8 cellular contexts compared by ENCODE assay signal in the genomic region with DNA sequence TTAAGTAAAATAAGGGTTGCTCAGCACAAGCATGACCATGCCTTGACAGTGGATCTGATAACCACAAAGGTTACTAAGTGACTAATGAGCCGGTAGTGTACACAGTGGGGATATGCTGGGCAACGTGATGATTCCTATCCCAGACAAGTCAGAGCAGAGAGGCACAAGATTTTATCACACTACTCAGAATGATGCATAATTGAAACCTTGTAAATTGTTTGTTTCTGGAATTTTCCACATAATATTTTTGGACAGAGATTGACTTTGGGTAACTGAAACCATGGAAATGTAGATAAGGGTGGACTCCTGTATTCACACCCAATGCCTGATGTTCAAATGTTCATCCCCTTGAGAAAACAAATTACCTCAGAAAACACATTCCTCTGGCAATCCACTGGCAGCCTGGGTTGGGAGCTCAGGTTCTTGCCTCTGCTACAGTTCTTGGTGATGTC. TPM values are rescaled to one million over a fixed set of nuclear protein-coding genes. Genes with fewer than 3 reads are reported as not detected.
A peak's percentile ranks its signal among the peaks of the same experiment; 100 is the strongest.
DNase-seq lines count a peak whose midpoint lies in the region; ATAC-seq, FAIRE-seq and TF ChIP-seq lines count a peak whose summit lies in the region.

No MANE protein-coding gene starts in this region.

- no peak overlapping the region for H3K27ac Mint-ChIP-seq in activated CD4-positive, alpha-beta memory T cell treated with anti-CD3 and anti-CD28 coated beads for 36 hours

- TF ChIP-seq CTCF in pancreas (IDR thresholded peaks at IDR 0.05): no peak

- CTCF ChIA-PET in activated CD4-positive, alpha-beta memory T cell treated with anti-CD3 and anti-CD28 coated beads for 36 hours (lab: Charles Lee): interaction anchor here (1.0 kb wide), 1 partner anchor 280 kb away, joined by 3 read pairs; no protein-coding TSS in a partner anchor

- H3K4me1 Mint-ChIP-seq in activated CD4-positive, alpha-beta memory T cell treated with anti-CD3 and anti-CD28 coated beads for 36 hours (ENCODE audit: low read depth): peaks cover 46% of the 10 kb centered on the region

- 20 to 27% methylated on average over 2 of the region's 2 CpGs for WGBS in pancreas, 2 donors

- peak; percentile 98 to 100 for ATAC-seq in activated CD4-positive, CD25-positive, alpha-beta regulatory T cell treated with anti-CD3 and anti-CD28 coated beads, Interleukin-2, amount 50 U/mL, for 24 hours
- ATAC-seq in HG02973 (IDR thresholded peaks at IDR 0.05; ENCODE audit: unreplicated experiment): peak; percentile 78
- peak in 3 of 4 donors; percentile 62 to 91 (median 85) for ATAC-seq in pancreas
- no peak for ATAC-seq in GM21526 (IDR thresholded peaks at IDR 0.05; ENCODE audit: low FRiP score, unreplicated experiment)
- ATAC-seq in left ventricle myocardium superior: no peak

- H3K27ac ChIP-seq in pancreas: no peak overlapping the region

- H3K4me1 ChIP-seq in pancreas: no peaks in the 10 kb centered on the region

- H3K4me3 Mint-ChIP-seq in activated CD4-positive, alpha-beta memory T cell treated with anti-CD3 and anti-CD28 coated beads for 36 hours: no peak overlapping the region

- H3K27me3 Mint-ChIP-seq in activated CD4-positive, alpha-beta memory T cell treated with anti-CD3 and anti-CD28 coated beads for 36 hours: no peaks in the 10 kb centered on the region

- H3K27me3 ChIP-seq in pancreas: peaks cover 0 to 5% (median 0%) of the 10 kb centered on the region in 4 donors

- FAIRE-seq in pancreas (lab: Jason Lieb, UNC): no peak

- no peak for DNase-seq in activated CD4-positive, CD25-positive, alpha-beta regulatory T cell treated with anti-CD3 and anti-CD28 coated beads, Interleukin-2, amount 50 U/mL, for 72 hours
- DNase-seq in activated CD4-positive, alpha-beta memory T cell treated with anti-CD3 and anti-CD28 coated beads for 36 hours: peak; percentile 46
- no peak for DNase-seq in pancreas
- DNase-seq in GM19240 (ENCODE audit: insufficient read length, low spot score): no peak
- DNase-seq in left ventricle myocardium superior: no peak

- no peaks in the 10 kb centered on the region for H3K36me3 ChIP-seq in pancreas

- H3K9me3 ChIP-seq in pancreas: no peaks in the 10 kb centered on the region

- H3K36me3 Mint-ChIP-seq in activated CD4-positive, alpha-beta memory T cell treated with anti-CD3 and anti-CD28 coated beads for 36 hours: no peaks in the 10 kb centered on the region

- no peak overlapping the region for H3K4me3 ChIP-seq in pancreas

- POLR2A ChIA-PET in activated CD4-positive, alpha-beta memory T cell treated with anti-CD3 and anti-CD28 coated beads for 36 hours (lab: Charles Lee): no interaction called here

- intact Hi-C loops in activated CD4-positive, alpha-beta memory T cell treated with anti-CD3 and anti-CD28 coated beads for 36 hours (cut with micrococcal nuclease): loop anchor here (1.0 to 2.0 kb wide), 2 partner anchors 15 to 72 kb away; no protein-coding TSS in a partner anchor
- intact Hi-C loops in pancreas (cut with DNase I) (no loop called here), left ventricle myocardium superior (cut with micrococcal nuclease) (no loop called here)

- H3K9me3 Mint-ChIP-seq in activated CD4-positive, alpha-beta memory T cell treated with anti-CD3 and anti-CD28 coated beads for 36 hours: no peaks in the 10 kb centered on the region

RNA-seq across cellular contexts. Expression of gene ERAP1, which starts 16.2 kb away (rescaled TPM):
- total RNA-seq in activated CD4-positive, alpha-beta memory T cell treated with anti-CD3 and anti-CD28 coated beads for 36 hours: 100 to 1,000 TPM in 1 of 2 experiments, 10 to 100 TPM in 1; 90.7 to 105 TPM
- total RNA-seq in pancreas: 10 to 100 TPM; 17.1 to 48.1 (median 23.4) TPM
- 1 to 10 TPM; 3.5 to 8.1 TPM for polyA plus RNA-seq in pancreas
- 39.4 TPM for total RNA-seq in left ventricle myocardium superior

RNA-seq across cellular contexts. Expression of gene ERAP2, which starts 52.4 kb away (rescaled TPM):
- total RNA-seq in activated CD4-positive, alpha-beta memory T cell treated with anti-CD3 and anti-CD28 coated beads for 36 hours: 10 to 100 TPM; 44.8 to 48.9 TPM
- 1 to 10 TPM in 4 of 6 donors, under 1 TPM in 2; 0.22 to 9.3 (median 2.5) TPM for total RNA-seq in pancreas
- polyA plus RNA-seq in pancreas: 1 to 10 TPM in 1 of 2 donors, under 1 TPM in 1; 0.87 to 1.2 TPM
- total RNA-seq in left ventricle myocardium superior: 6.1 TPM

Comparison
In these comparisons a context has a peak if more than half of its experiments do, and no peak if none do; other contexts are left out.
1. ATAC-seq: peak in activated CD4-positive, CD25-positive, alpha-beta regulatory T cell treated with anti-CD3 and anti-CD28 coated beads, Interleukin-2, amount 50 U/mL, for 24 hours (2 of 2), HG02973 (single experiment) and pancreas (3 of 4); none in GM21526 (single experiment) and left ventricle myocardium superior (single experiment).